In genomic region chr19:45682117-45682516, GRCh38 we compare ENCODE assay signal across 6 cellular contexts. TPM values are rescaled to one million over a fixed set of nuclear protein-coding genes. Genes with fewer than 3 reads are reported as not detected.
A peak's percentile ranks its signal among the peaks of the same experiment; 100 is the strongest.
DNase-seq lines count a peak whose midpoint lies in the region; ATAC-seq and TF ChIP-seq lines count a peak whose summit lies in the region.

No MANE protein-coding gene starts in this region.

- no peaks in the 10 kb centered on the region for H3K9me2 ChIP-seq in PC-9 (ENCODE audit: insufficient read depth)

- 0 out of 22 replicates have a peak overlapping the region, but pooled peaks of 1 of the 11 experiments have one; percentile 21 for H3K27ac ChIP-seq in BLaER1 treated with 17β-estradiol and CSF1 and Interleukin-3, amounts not matched to agents 10 nM and 100 nM
- H3K27ac ChIP-seq in PC-9 (peak overlapping the region; percentile 31; the same call in 1 of the 2 replicates), lower lobe of right lung (peak overlapping the region; percentile 67)

- peaks cover 20 to 32% (median 28%) of the 10 kb centered on the region in 11 experiments for H3K27me3 ChIP-seq in BLaER1 treated with 17β-estradiol and CSF1 and Interleukin-3, amounts not matched to agents 10 nM and 100 nM
- no peaks in the 10 kb centered on the region for H3K27me3 ChIP-seq in PC-9 (ENCODE audit: insufficient read depth, low read depth)
- H3K27me3 ChIP-seq in lower lobe of right lung (ENCODE audit: low read depth) = peaks cover 16% of the 10 kb centered on the region

- peak overlapping the region in 2 of 11 experiments; percentile 54 to 70; a peak in 2 of 22 replicates for H3K9ac ChIP-seq in BLaER1 treated with 17β-estradiol and CSF1 and Interleukin-3, amounts not matched to agents 10 nM and 100 nM

- peak overlapping the region; percentile 77; the same call in 1 of the 2 replicates for H2AFZ ChIP-seq in PC-9

- TF ChIP-seq CTCF in PC-9 (conservative IDR thresholded peaks at IDR 0.05) (no peak), lower lobe of right lung (IDR thresholded peaks at IDR 0.05) (no peak)

- DNase-seq in PC-9 (no peak), lower lobe of right lung (no peak), midbrain (lab: John Stamatoyannopoulos, UW) (no peak)

- H4K20me1 ChIP-seq in BLaER1 treated with 17β-estradiol and CSF1 and Interleukin-3, amounts not matched to agents 10 nM and 100 nM = peaks cover 0 to 62% (median 50%) of the 10 kb centered on the region in 11 experiments; a peak in 16 of 22 replicates
- H4K20me1 ChIP-seq in PC-9 (ENCODE audit: insufficient read depth) = peaks cover 3% of the 10 kb centered on the region; the same call in 1 of the 2 replicates

- no peak for ATAC-seq in lower lobe of right lung
- ATAC-seq in HG03521 (IDR thresholded peaks at IDR 0.05; ENCODE audit: unreplicated experiment) = no peak
- no peak for ATAC-seq in GM21526 (IDR thresholded peaks at IDR 0.05; ENCODE audit: low FRiP score, unreplicated experiment)

- peaks cover 12 to 22% (median 15%) of the 10 kb centered on the region in 10 experiments for H3K4me1 ChIP-seq in BLaER1 treated with 17β-estradiol and CSF1 and Interleukin-3, amounts not matched to agents 10 nM and 100 nM
- H3K4me1 ChIP-seq in PC-9 (replicated peaks; ENCODE audit: insufficient read depth) (peaks cover 15% of the 10 kb centered on the region), lower lobe of right lung (peaks cover 25% of the 10 kb centered on the region)

- peak overlapping the region; percentile 69 to 93 (median 85) for H3K4me2 ChIP-seq in BLaER1 treated with 17β-estradiol and CSF1 and Interleukin-3, amounts not matched to agents 10 nM and 100 nM
- H3K4me2 ChIP-seq in PC-9 = peak overlapping the region; percentile 78

- no peaks in the 10 kb centered on the region for H3K79me2 ChIP-seq in PC-9 (ENCODE audit: low read depth)

- no peak overlapping the region for H3K4me3 ChIP-seq in BLaER1 treated with 17β-estradiol and CSF1 and Interleukin-3, amounts not matched to agents 10 nM and 100 nM
- H3K4me3 ChIP-seq in PC-9 (peak overlapping the region; percentile 53; the same call in 1 of the 2 replicates), lower lobe of right lung (no peak overlapping the region)

- BruUV-seq in PC-9 (replicated peaks; lab: Mats Ljungman, UMichigan) = no TSS peak

- no peaks in the 10 kb centered on the region for H3K9me3 ChIP-seq in BLaER1 treated with 17β-estradiol and CSF1 and Interleukin-3, amounts not matched to agents 10 nM and 100 nM (replicated peaks in 1 of 11)
- H3K9me3 ChIP-seq in PC-9 (ENCODE audit: insufficient read depth, low read depth) = no peaks in the 10 kb centered on the region
- no peaks in the 10 kb centered on the region for H3K9me3 ChIP-seq in lower lobe of right lung

- intact Hi-C loops in PC-9 (cut with micrococcal nuclease; ENCODE audit: unreplicated experiment) = no loop called here
- intact Hi-C loops in lower lobe of right lung (cut with DNase I) = no loop called here

- H3K36me3 ChIP-seq in BLaER1 treated with 17β-estradiol and CSF1 and Interleukin-3, amounts not matched to agents 10 nM and 100 nM = peaks cover 31 to 47% (median 41%) of the 10 kb centered on the region in 11 experiments
- peaks cover 8% of the 10 kb centered on the region; the same call in 1 of the 2 replicates for H3K36me3 ChIP-seq in PC-9 (ENCODE audit: low read depth)
- peaks cover 28% of the 10 kb centered on the region for H3K36me3 ChIP-seq in lower lobe of right lung

- CTCF ChIA-PET in PC-9 (lab: Charles Lee) = no interaction called here

- H3F3A ChIP-seq in PC-9 (ENCODE audit: insufficient read depth, low read depth) = peaks cover 74% of the 10 kb centered on the region

- POLR2A ChIA-PET in PC-9 (lab: Charles Lee; ENCODE audit: unreplicated experiment) = no interaction called here

RNA-seq across cellular contexts. Expression of gene SNRPD2, which starts 9.6 kb away (rescaled TPM):
- 718 and 740 TPM in 2 replicates for total RNA-seq in PC-9 (2021)
- total RNA-seq in lower lobe of right lung = 229 TPM

RNA-seq across cellular contexts. Expression of gene QPCTL, which starts 10.3 kb away (rescaled TPM):
- 27.6 and 42.8 TPM in 2 replicates for total RNA-seq in PC-9 (2021)
- total RNA-seq in lower lobe of right lung = 5.0 TPM

RNA-seq across cellular contexts. Expression of gene GIPR, which starts 14.1 kb away (rescaled TPM):
- total RNA-seq in PC-9 (2021) (5.8 and 6.7 TPM in 2 replicates), lower lobe of right lung (7.5 TPM)

RNA-seq across cellular contexts. Expression of gene EML2, which starts 42.9 kb away (rescaled TPM):
- 61.7 and 68.9 TPM in 2 replicates for total RNA-seq in PC-9 (2021)
- 51.4 TPM for total RNA-seq in lower lobe of right lung

RNA-seq across cellular contexts. Expression of gene FBXO46, which starts 48.6 kb away (rescaled TPM):
- total RNA-seq in PC-9 (2021) (33.3 and 45.5 TPM in 2 replicates), lower lobe of right lung (19.3 TPM)
